ENCODE assay signal across 8 cellular contexts in the genomic region with DNA sequence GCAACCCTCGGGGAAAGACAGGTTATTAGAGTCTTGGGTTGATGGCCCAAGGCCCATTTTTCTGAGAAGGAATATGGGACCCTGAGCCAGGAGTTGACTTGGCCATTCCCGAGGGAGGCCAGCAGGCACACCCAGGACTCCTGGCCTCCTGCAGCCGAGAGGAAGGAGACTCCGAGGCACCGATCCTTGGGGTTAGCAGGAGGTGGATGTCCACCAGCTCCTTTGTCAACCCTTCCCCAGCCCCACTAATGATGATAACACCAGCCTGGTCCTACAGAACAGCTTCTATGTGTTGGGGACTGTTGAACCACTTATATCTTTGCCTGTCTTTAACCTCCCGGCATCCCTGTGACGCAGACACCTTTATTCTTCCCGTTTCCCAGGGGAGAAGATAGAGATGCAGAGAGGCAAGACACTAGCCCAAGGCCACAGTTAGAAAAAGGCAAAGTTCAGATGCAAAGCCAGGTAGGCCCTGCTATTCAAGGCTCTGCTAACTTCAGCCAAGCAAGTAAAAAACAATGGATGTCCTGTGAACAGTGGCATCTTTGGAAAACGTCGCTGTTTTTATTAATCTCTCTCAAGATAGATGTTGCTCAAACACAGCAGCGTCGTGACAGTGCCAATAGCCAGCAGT.
A peak's percentile ranks its signal among the peaks of the same experiment; 100 is the strongest.
DNase-seq lines count a peak whose midpoint lies in the region; ATAC-seq and TF ChIP-seq lines count a peak whose summit lies in the region.

No MANE protein-coding gene starts in this region.

- POLR2A ChIA-PET in CD8-positive, alpha-beta T cell (lab: Charles Lee): no interaction called here

- no peak overlapping the region for H3K27ac Mint-ChIP-seq in CD8-positive, alpha-beta T cell

- H3K4me3 Mint-ChIP-seq in CD8-positive, alpha-beta T cell: peak overlapping the region; percentile 18

- no peaks in the 10 kb centered on the region for H3K27me3 ChIP-seq in CD8-positive, alpha-beta T cell (ENCODE audit: insufficient read depth, low read length)
- no peaks in the 10 kb centered on the region for H3K27me3 ChIP-seq in ovary
- H3K27me3 ChIP-seq in colonic mucosa: no peaks in the 10 kb centered on the region

- H3K9me3 Mint-ChIP-seq in CD8-positive, alpha-beta T cell: no peaks in the 10 kb centered on the region

- CTCF ChIA-PET in CD8-positive, alpha-beta T cell (lab: Charles Lee): no interaction called here

- no peak for TF ChIP-seq POLR2A in ovary (IDR thresholded peaks at IDR 0.05)

- H3K9ac ChIP-seq in colonic mucosa (ENCODE audit: low read depth in 2 of 2, low read length in 2 of 2): peak overlapping the region in 1 of 2 donors; percentile 12

- peaks cover 8% of the 10 kb centered on the region for H3K4me1 Mint-ChIP-seq in CD8-positive, alpha-beta T cell (ENCODE audit: low read depth)

- no peak for DNase-seq in CD8-positive, alpha-beta T cell
- DNase-seq in NCI-H526 treated with DMSO at 0.1 percent for 48 hours (lab: John Stamatoyannopoulos, UW) (peak; percentile 30), fibroblast of the aortic adventitia (ENCODE audit: low read depth) (no peak), ovary (no peak), NCI-H1694 (lab: John Stamatoyannopoulos, UW) (no peak), epidermal melanocyte (ENCODE audit: insufficient read length, low spot score) (no peak), colonic mucosa (no peak), UCSD-AML1 (lab: John Stamatoyannopoulos, UW; ENCODE audit: unreplicated experiment) (no peak)

- TF ChIP-seq EP300 in ovary (IDR thresholded peaks at IDR 0.05): no peak

- H3K27ac ChIP-seq in CD8-positive, alpha-beta T cell (ENCODE audit: low read depth, low read length): no peak overlapping the region
- H3K27ac ChIP-seq in ovary: no peak overlapping the region
- H3K27ac ChIP-seq in colonic mucosa: no peak overlapping the region

- no peaks in the 10 kb centered on the region for H3K36me3 Mint-ChIP-seq in CD8-positive, alpha-beta T cell

- no peaks in the 10 kb centered on the region for H3K36me3 ChIP-seq in CD8-positive, alpha-beta T cell (ENCODE audit: insufficient read depth, low read length)
- H3K36me3 ChIP-seq in ovary (no peaks in the 10 kb centered on the region), colonic mucosa (no peaks in the 10 kb centered on the region)

- 52 to 60% (median 54%) methylated on average over 12 of the region's 12 CpGs for WGBS in ovary, 3 donors

- peaks cover 26% of the 10 kb centered on the region for H3K27me3 Mint-ChIP-seq in CD8-positive, alpha-beta T cell (ENCODE audit: low read depth)

- no peak for ATAC-seq in CD8-positive, alpha-beta T cell

- no peaks in the 10 kb centered on the region for H3K4me1 ChIP-seq in CD8-positive, alpha-beta T cell (ENCODE audit: insufficient read depth, low read length)
- H3K4me1 ChIP-seq in ovary (ENCODE audit: insufficient read depth): peaks cover 1% of the 10 kb centered on the region
- H3K4me1 ChIP-seq in colonic mucosa: no peaks in the 10 kb centered on the region

- H3K9me3 ChIP-seq in CD8-positive, alpha-beta T cell (ENCODE audit: low read length): no peaks in the 10 kb centered on the region
- H3K9me3 ChIP-seq in ovary (no peaks in the 10 kb centered on the region), colonic mucosa (no peaks in the 10 kb centered on the region)

- H3K4me3 ChIP-seq in CD8-positive, alpha-beta T cell (ENCODE audit: low read depth, low read length): no peak overlapping the region
- H3K4me3 ChIP-seq in fibroblast of the aortic adventitia (ENCODE audit: low read depth, low read length) (peak overlapping the region; percentile 51), ovary (peak overlapping the region; percentile 22), colonic mucosa (no peak overlapping the region)

- intact Hi-C loops in CD8-positive, alpha-beta T cell (cut with DNase I, micrococcal nuclease): no loop called here
- intact Hi-C loops in ovary (cut with DNase I): loop anchor here in 1 of 4 donors (10.0 kb wide), 1 partner anchor 786 kb away; no protein-coding TSS in a partner anchor
- intact Hi-C loops in colonic mucosa (cut with DNase I): no loop called here

- no peak for TF ChIP-seq CTCF in CD8-positive, alpha-beta T cell (IDR thresholded peaks at IDR 0.05)
- TF ChIP-seq CTCF in fibroblast of the aortic adventitia (IDR thresholded peaks at IDR 0.05; ENCODE audit: insufficient read depth, low read length) (no peak), ovary (IDR thresholded peaks at IDR 0.05) (no peak), colonic mucosa (IDR thresholded peaks at IDR 0.05) (no peak)

Comparison
In these comparisons a context has a peak if more than half of its experiments do, and no peak if none do; other contexts are left out.
1. H3K4me3 ChIP-seq: peak in fibroblast of the aortic adventitia (single experiment) and ovary (single experiment); none in CD8-positive, alpha-beta T cell (single experiment) and colonic mucosa (single experiment).